ENCODE assay signal across 8 cellular contexts in the genomic region with DNA sequence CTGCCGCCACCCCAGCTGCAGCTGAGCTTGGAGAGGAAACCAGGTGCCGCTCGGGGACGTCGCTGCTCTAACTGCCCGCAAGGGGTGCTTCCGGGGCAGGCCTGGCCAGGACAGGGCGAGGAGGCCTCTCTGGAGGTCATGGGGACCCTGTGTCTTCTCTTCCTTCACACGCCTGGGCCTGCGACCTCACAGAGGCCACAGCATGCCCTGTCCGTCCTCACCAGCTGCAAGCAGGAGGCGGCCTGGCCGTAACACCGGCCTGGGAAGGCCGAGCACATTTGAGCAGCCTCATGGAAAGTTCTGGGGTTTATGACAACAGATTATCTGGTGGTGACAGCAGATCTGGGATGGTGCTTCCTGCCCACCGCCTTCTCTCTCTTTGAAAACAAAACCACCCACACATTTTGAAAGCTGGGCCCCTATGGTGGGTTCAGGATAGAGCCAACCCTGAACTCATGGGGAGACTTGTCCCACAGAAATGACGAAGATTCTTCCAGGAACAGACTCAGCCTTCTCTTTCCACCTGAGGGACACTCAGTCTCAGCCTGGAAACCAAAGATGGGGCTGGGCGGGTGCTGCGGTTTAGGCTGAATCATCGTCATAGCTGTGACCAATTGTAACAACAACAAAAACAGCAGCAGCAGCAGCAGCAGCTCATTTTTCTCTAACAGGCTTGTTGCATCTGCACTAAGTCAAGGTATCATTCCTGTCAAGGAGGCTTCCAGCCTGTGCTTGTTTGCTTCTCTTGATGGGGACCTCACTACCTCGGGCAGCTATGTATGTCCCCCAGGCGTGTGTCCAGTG.
DNase-seq lines count a peak whose midpoint lies in the region; ATAC-seq and TF ChIP-seq lines count a peak whose summit lies in the region.

No MANE protein-coding gene starts in this region.

- POLR2A ChIA-PET in PC-3 (lab: Charles Lee; ENCODE audit: unreplicated experiment) = no interaction called here

- intact Hi-C loops in PC-3 (cut with micrococcal nuclease) = no loop called here

- H3K27me3 Mint-ChIP-seq in stimulated activated memory B cell treated with anti-CD40 and anti-IgM and Interleukin-4, amounts not matched to agents 10 μg/mL and 1 μg/mL and 100 μg/mL, for 72 hours = peaks cover 92% of the 10 kb centered on the region

- peak overlapping the region; percentile 5; the same call in 1 of the 2 replicates for H2AFZ ChIP-seq in PC-3 (ENCODE audit: low read length)

- no peaks in the 10 kb centered on the region for H3K9me3 ChIP-seq in PC-3 (ENCODE audit: low read length)

- DNase-seq in AG10803 (ENCODE audit: low read depth) (peak; percentile 49), PC-3 (peak; percentile 74), activated T-helper 1 cell treated with Interleukin-2 at 50 U/mL for 16 hours (ENCODE audit: low read depth) (peak; percentile 40), kidney epithelial cell (ENCODE audit: low read depth) (peak; percentile 7)

- no TSS peak for BruUV-seq in PC-3 (replicated peaks; lab: Mats Ljungman, UMichigan)

- H3K36me3 Mint-ChIP-seq in stimulated activated memory B cell treated with anti-CD40 and anti-IgM and Interleukin-4, amounts not matched to agents 10 μg/mL and 1 μg/mL and 100 μg/mL, for 72 hours = no peaks in the 10 kb centered on the region

- CTCF ChIA-PET in PC-3 (lab: Charles Lee) = interaction anchor here (0.5 to 0.6 kb wide), 2 partner anchors 128 to 397 kb away, joined by 3 read pairs; no protein-coding TSS in a partner anchor

- H3K79me2 ChIP-seq in PC-3 (ENCODE audit: low read length) = no peaks in the 10 kb centered on the region

- TF ChIP-seq CTCF in AG10803 (conservative IDR thresholded peaks at IDR 0.05; ENCODE audit: low read length) (no peak), PC-3 (conservative IDR thresholded peaks at IDR 0.05; ENCODE audit: low read depth, low read length) (no peak), kidney epithelial cell (IDR thresholded peaks at IDR 0.05; ENCODE audit: insufficient read depth, low read length, poor library complexity, severe bottlenecking) (no peak)

- no peak overlapping the region for H3K4me2 ChIP-seq in PC-3 (ENCODE audit: low read length)

- H3K36me3 ChIP-seq in PC-3 (ENCODE audit: low read depth, low read length) (no peaks in the 10 kb centered on the region), kidney epithelial cell (ENCODE audit: control insufficient read depth, insufficient read depth, low read length) (no peaks in the 10 kb centered on the region)

- no peak overlapping the region for H3K27ac Mint-ChIP-seq in stimulated activated memory B cell treated with anti-CD40 and anti-IgM and Interleukin-4, amounts not matched to agents 10 μg/mL and 1 μg/mL and 100 μg/mL, for 72 hours

- no peaks in the 10 kb centered on the region for H3K27me3 ChIP-seq in PC-3 (ENCODE audit: low read length)
- H3K27me3 ChIP-seq in kidney epithelial cell (ENCODE audit: control insufficient read depth, insufficient read depth, low read length) = peaks cover 39% of the 10 kb centered on the region

- no peak overlapping the region for H3K27ac ChIP-seq in PC-3 (ENCODE audit: low read length)

- no peaks in the 10 kb centered on the region for H3K9me3 Mint-ChIP-seq in stimulated activated memory B cell treated with anti-CD40 and anti-IgM and Interleukin-4, amounts not matched to agents 10 μg/mL and 1 μg/mL and 100 μg/mL, for 72 hours

- H3K9ac ChIP-seq in PC-3 (ENCODE audit: low read length) = no peak overlapping the region

- H3K9me2 ChIP-seq in PC-3 (replicated peaks; ENCODE audit: low read length) = no peaks in the 10 kb centered on the region

- ATAC-seq in PC-3 = peak; percentile 86
- no peak for ATAC-seq in HG02973 (IDR thresholded peaks at IDR 0.05; ENCODE audit: unreplicated experiment)
- no peak for ATAC-seq in HG03025 (IDR thresholded peaks at IDR 0.05; ENCODE audit: low FRiP score, unreplicated experiment)
- no peak for ATAC-seq in stimulated activated memory B cell treated with anti-CD40 and anti-IgM and Interleukin-4, amounts not matched to agents 10 μg/mL and 1 μg/mL and 100 μg/mL, for 72 hours
- ATAC-seq in GM21360 (IDR thresholded peaks at IDR 0.05; ENCODE audit: unreplicated experiment) = no peak

- H3K4me3 ChIP-seq in AG10803 (ENCODE audit: low read length) (no peak overlapping the region), PC-3 (ENCODE audit: low read length) (no peak overlapping the region), kidney epithelial cell (ENCODE audit: low read depth, low read length) (no peak overlapping the region)

- H3F3A ChIP-seq in PC-3 (ENCODE audit: low read length, unreplicated experiment) = no peaks in the 10 kb centered on the region

- no peak overlapping the region for H3K4me3 Mint-ChIP-seq in stimulated activated memory B cell treated with anti-CD40 and anti-IgM and Interleukin-4, amounts not matched to agents 10 μg/mL and 1 μg/mL and 100 μg/mL, for 72 hours

- no peaks in the 10 kb centered on the region for H3K4me1 Mint-ChIP-seq in stimulated activated memory B cell treated with anti-CD40 and anti-IgM and Interleukin-4, amounts not matched to agents 10 μg/mL and 1 μg/mL and 100 μg/mL, for 72 hours

- no peaks in the 10 kb centered on the region for H4K20me1 ChIP-seq in PC-3 (ENCODE audit: low read length)

- peaks cover 11% of the 10 kb centered on the region; the same call in 1 of the 2 replicates for H3K4me1 ChIP-seq in PC-3 (ENCODE audit: insufficient read depth, low read length)

Comparison
In these comparisons a context has a peak if more than half of its experiments do, and no peak if none do; other contexts are left out.
1. DNase-seq: peak in every context shown above with its lines; median percentile 74 in PC-3; 49 in AG10803; 40 in activated T-helper 1 cell treated with Interleukin-2 at 50 U/mL for 16 hours; 7 in kidney epithelial cell.